Comparison of ENCODE assay signal across 1 cellular context in genomic region chr6:3353504-3353903, GRCh38.
TF ChIP-seq lines count a peak whose summit lies in the region.

No MANE protein-coding gene starts in this region.

TF ChIP-seq in HepG2, 621 proteins besides CTCF, POLR2A, EP300 and RAD21:
- TF ChIP-seq ZBTB40 (IDR thresholded peaks at IDR 0.05) (no peak), ZBTB40 (CRISPR knock-in tag; IDR thresholded peaks at IDR 0.05) (0 out of 2 replicates have a peak, but pooled peaks have one; percentile 21), KLF12 (CRISPR knock-in tag; IDR thresholded peaks at IDR 0.05; ENCODE audit: borderline replicate concordance) (no peak), ZMYM2 (CRISPR knock-in tag; IDR thresholded peaks at IDR 0.05) (no peak), ZNF772 (CRISPR knock-in tag; IDR thresholded peaks at IDR 0.05) (0 out of 2 replicates have a peak, but pooled peaks have one; percentile 24), KLF9 (CRISPR knock-in tag; IDR thresholded peaks at IDR 0.05; ENCODE audit: low read depth) (no peak)
